In the genomic region with DNA sequence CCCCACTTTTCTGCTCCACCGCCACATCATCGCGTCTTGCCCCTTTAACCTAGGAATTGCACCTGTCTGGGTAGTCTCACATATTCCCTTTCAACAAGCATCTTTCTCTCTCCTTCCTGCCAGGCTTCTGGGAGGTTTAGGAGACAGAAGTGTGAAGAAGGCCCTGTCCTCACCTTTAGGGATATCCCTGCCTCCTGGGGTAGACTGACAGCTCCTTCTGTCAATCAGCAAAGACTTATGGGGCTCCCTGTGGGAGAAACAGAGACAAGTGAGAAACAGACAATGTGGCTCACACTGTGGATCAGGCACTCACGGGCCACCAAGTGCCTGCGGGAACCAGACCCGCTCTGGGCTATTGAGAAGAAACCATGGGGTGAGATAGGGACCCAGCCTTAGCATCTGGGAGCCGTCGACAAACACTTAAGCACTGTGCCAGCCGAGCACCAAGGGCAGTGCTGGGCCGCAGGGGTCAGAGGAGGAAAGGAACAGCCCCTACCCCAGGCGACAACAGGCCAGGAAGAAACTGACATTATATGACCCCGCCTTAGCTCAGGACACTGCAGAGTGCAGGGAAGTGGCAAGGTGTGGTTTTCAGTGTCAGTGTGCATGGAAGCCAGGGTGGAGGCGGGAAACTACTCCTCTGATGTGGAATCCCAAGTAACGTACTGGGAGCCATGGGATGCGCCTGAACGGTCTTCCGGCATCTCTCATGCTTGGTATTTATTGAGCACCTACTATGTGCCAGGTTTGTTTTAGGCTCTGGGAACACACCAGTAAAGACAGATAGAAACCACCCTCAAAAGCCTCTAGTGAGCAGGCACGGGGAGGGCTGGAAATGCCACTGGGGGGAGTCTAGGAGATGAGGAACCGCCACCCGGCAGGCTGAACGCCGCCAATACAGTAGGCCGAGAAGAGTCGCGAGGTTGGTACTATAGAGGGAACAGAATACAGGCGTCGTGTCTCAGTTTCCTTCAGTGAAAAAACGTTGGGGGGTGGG, we compare ENCODE assay signal across 10 cellular contexts. TPM values are rescaled to one million over a fixed set of nuclear protein-coding genes. Genes with fewer than 3 reads are reported as not detected.
DNase-seq lines count a peak whose midpoint lies in the region; TF ChIP-seq lines count a peak whose summit lies in the region.
"Had no signal": no experiment of that assay in that cellular context is flagged by ENCODE, and none has a peak within 500 bp of the region (broad histone marks: within the 10 kb centered on the region; RNA-seq: fewer than 3 reads in every experiment).

No MANE protein-coding gene starts in this region.

- peaks cover 59 to 76% (median 66%) of the 10 kb centered on the region in 11 experiments for H3K27me3 ChIP-seq in BLaER1 treated with 17β-estradiol and CSF1 and Interleukin-3, amounts not matched to agents 10 nM and 100 nM
- H3K27me3 ChIP-seq in HUES6 (ENCODE audit: control insufficient read depth, insufficient read depth, low read length) = peaks cover 98% of the 10 kb centered on the region

- H3K36me3 Mint-ChIP-seq in nephron progenitor cell (ENCODE audit: low read depth) = no peaks in the 10 kb centered on the region

- H4K20me1 ChIP-seq in BLaER1 treated with 17β-estradiol and CSF1 and Interleukin-3, amounts not matched to agents 10 nM and 100 nM = peaks cover 0 to 36% (median 27%) of the 10 kb centered on the region in 11 experiments; a peak in 17 of 22 replicates

- H3K9ac ChIP-seq in BLaER1 treated with 17β-estradiol and CSF1 and Interleukin-3, amounts not matched to agents 10 nM and 100 nM = no peak overlapping the region
- no peak overlapping the region for H3K9ac ChIP-seq in HUES6 (ENCODE audit: low read length)

- H3K27ac Mint-ChIP-seq in nephron progenitor cell = no peak overlapping the region

- peaks cover 63 to 83% (median 72%) of the 10 kb centered on the region in 10 experiments for H3K4me1 ChIP-seq in BLaER1 treated with 17β-estradiol and CSF1 and Interleukin-3, amounts not matched to agents 10 nM and 100 nM
- H3K4me1 ChIP-seq in HUES6 (ENCODE audit: control insufficient read depth, insufficient read depth, low read length) = peaks cover 16% of the 10 kb centered on the region

- peak overlapping the region in 8 of 10 experiments; percentile 44 to 73 (median 61); a peak in 12 of 20 replicates for H3K4me3 ChIP-seq in BLaER1 treated with 17β-estradiol and CSF1 and Interleukin-3, amounts not matched to agents 10 nM and 100 nM
- peak overlapping the region; percentile 74 for H3K4me3 ChIP-seq in HUES6 (ENCODE audit: low read depth, low read length)
- peak overlapping the region; percentile 78 for H3K4me3 ChIP-seq in coronary artery

- no peaks in the 10 kb centered on the region for H3K9me3 ChIP-seq in BLaER1 treated with 17β-estradiol and CSF1 and Interleukin-3, amounts not matched to agents 10 nM and 100 nM (replicated peaks in 1 of 11)
- no peaks in the 10 kb centered on the region for H3K9me3 ChIP-seq in HUES6 (ENCODE audit: control insufficient read depth, insufficient read depth, low read depth, low read length)

- no peak overlapping the region for H3K27ac ChIP-seq in BLaER1 treated with 17β-estradiol and CSF1 and Interleukin-3, amounts not matched to agents 10 nM and 100 nM
- H3K27ac ChIP-seq in HUES6 (ENCODE audit: low read depth, low read length) (no peak overlapping the region), coronary artery (no peak overlapping the region)

- TF ChIP-seq CTCF in coronary artery (IDR thresholded peaks at IDR 0.05) (no peak), nephron progenitor cell (IDR thresholded peaks at IDR 0.05) (no peak)

- H3K9me3 Mint-ChIP-seq in nephron progenitor cell = no peaks in the 10 kb centered on the region

- H3K4me1 Mint-ChIP-seq in nephron progenitor cell = peaks cover 55% of the 10 kb centered on the region

- H3K27me3 Mint-ChIP-seq in nephron progenitor cell (ENCODE audit: low read depth, poor library complexity) = peaks cover 84% of the 10 kb centered on the region

- DNase-seq in coronary artery (ENCODE audit: low spot score) (no peak), nephron progenitor cell (no peak), AML-193 (lab: John Stamatoyannopoulos, UW) (no peak), HCEC 1CT (no peak), ureter (ENCODE audit: low spot score) (no peak), HT-29 (ENCODE audit: low spot score) (no peak)
- DNase-seq: DMS79 had no signal

- H3K4me2 ChIP-seq in BLaER1 treated with 17β-estradiol and CSF1 and Interleukin-3, amounts not matched to agents 10 nM and 100 nM = peak overlapping the region; percentile 60 to 99 (median 98); a peak in 21 of 22 replicates

- H3K4me3 Mint-ChIP-seq in nephron progenitor cell = peak overlapping the region; percentile 70

- H3K36me3 ChIP-seq in BLaER1 treated with 17β-estradiol and CSF1 and Interleukin-3, amounts not matched to agents 10 nM and 100 nM = no peaks in the 10 kb centered on the region
- H3K36me3 ChIP-seq in HUES6 (ENCODE audit: control insufficient read depth, insufficient read depth, low read length) = no peaks in the 10 kb centered on the region

RNA-seq across cellular contexts. Expression of a gene that starts 1.8 kb away (rescaled TPM):
- total RNA-seq in ureter = 2.1 TPM
- 0.25 TPM in 1 of 2 replicates, not detected in the other for total RNA-seq in HT-29 (2014; rRNA removed; shearing (Covaris generic))
- total RNA-seq: smooth muscle cell had no signal

RNA-seq across cellular contexts. Expression of a gene that starts 9.0 kb away (rescaled TPM):
- 2.1 TPM for total RNA-seq in ureter
- total RNA-seq in HT-29 (2014; rRNA removed; shearing (Covaris generic)) = 0.13 and 0.74 TPM in 2 replicates

RNA-seq across cellular contexts. Expression of a gene that starts 57.7 kb away (rescaled TPM):
- not detected for total RNA-seq in ureter
- not detected in 2 replicates for total RNA-seq in HT-29 (2014; rRNA removed; shearing (Covaris generic))
- total RNA-seq: smooth muscle cell had no signal
